27 cellular contexts compared by ENCODE assay signal in genomic region chr5:174146556-174146955, GRCh38.
"Had no signal": no experiment of that assay in that cellular context is flagged by ENCODE, and none has a peak within 500 bp of the region (broad histone marks: within the 10 kb centered on the region; RNA-seq: fewer than 3 reads in every experiment).

No MANE protein-coding gene starts in this region.

- H3K9ac ChIP-seq: KMS-11 had no signal

- H3K27ac Mint-ChIP-seq: activated CD8-positive, alpha-beta T cell treated with anti-CD3 and anti-CD28 coated beads for 36 hours; activated naive CD4-positive, alpha-beta T cell treated with anti-CD3 and anti-CD28 coated beads, Interleukin-2, amount 10 ng/mL, durations not matched to agents 7 days and 5 days; activated naive CD8-positive, alpha-beta T cell treated with anti-CD3 and anti-CD28 coated beads, Interleukin-2, amount 10 ng/mL, durations not matched to agents 7 days and 5 days; activated T-helper 2 cell treated with anti-CD3 and anti-CD28 coated beads, Interferon-gamma antibody, Interleukin-2, Interleukin-4, amounts not matched to agents 10 μg/mL and 5 μg/mL and 100 μg/mL, durations not matched to agents 14 hours and 24 hours and 36 hours had no signal

- H3K36me3 Mint-ChIP-seq: activated naive CD4-positive, alpha-beta T cell treated with anti-CD3 and anti-CD28 coated beads, Interleukin-2, amount 10 ng/mL, durations not matched to agents 7 days and 5 days; activated naive CD8-positive, alpha-beta T cell treated with anti-CD3 and anti-CD28 coated beads, Interleukin-2, amount 10 ng/mL, durations not matched to agents 7 days and 5 days had no signal

- H3K27me3 ChIP-seq: breast epithelium had no signal

- H3K36me3 ChIP-seq: breast epithelium, WERI-Rb-1 had no signal

- ATAC-seq: activated CD4-positive, CD25-positive, alpha-beta regulatory T cell treated with anti-CD3 and anti-CD28 coated beads, Interleukin-2, amount 50 U/mL, for 24 hours; Panc1; Right ventricle myocardium inferior had no signal

- DNase-seq: activated CD4-positive, alpha-beta T cell treated with anti-CD3 and anti-CD28 coated beads for 4 hours; activated CD8-positive, alpha-beta memory T cell treated with anti-CD3 and anti-CD28 coated beads, Interleukin-2, amount 50 U/mL, for 4 hours; activated gamma-delta T cell treated with Interleukin-2 at 50 U/mL for 16 hours; activated naive CD4-positive, alpha-beta T cell treated with anti-CD3 and anti-CD28 coated beads, Interleukin-2, amount 10 ng/mL, durations not matched to agents 7 days and 5 days; activated naive CD8-positive, alpha-beta T cell treated with anti-CD3 and anti-CD28 coated beads, Interleukin-2, amount 10 ng/mL, durations not matched to agents 7 days and 5 days; amniotic stem cell; MV-4-11; NCI-H1092 treated with DMSO at 0.1 percent for 48 hours; NCI-H1417 treated with DMSO at 0.1 percent for 48 hours; NCI-H1694; NCI-H2107; NCI-H2171 treated with DMSO at 0.1 percent for 48 hours; NCI-H226; NCI-H526 treated with DMSO at 0.1 percent for 48 hours; OCI-M1; RPMI8226; WERI-Rb-1 had no signal

- H3K4me1 ChIP-seq: breast epithelium had no signal

- H3K27ac ChIP-seq: breast epithelium, KMS-11, SK-N-MC, WERI-Rb-1 had no signal

- H3K4me3 ChIP-seq: breast epithelium, SK-N-MC had no signal

- H3K9me3 ChIP-seq: breast epithelium had no signal

- H3K4me2 ChIP-seq: KMS-11 had no signal

- H3K9me3 Mint-ChIP-seq: activated CD8-positive, alpha-beta T cell treated with anti-CD3 and anti-CD28 coated beads for 36 hours; activated naive CD4-positive, alpha-beta T cell treated with anti-CD3 and anti-CD28 coated beads, Interleukin-2, amount 10 ng/mL, durations not matched to agents 7 days and 5 days; activated naive CD8-positive, alpha-beta T cell treated with anti-CD3 and anti-CD28 coated beads, Interleukin-2, amount 10 ng/mL, durations not matched to agents 7 days and 5 days; activated T-cell treated with anti-CD3 and anti-CD28 coated beads, Interleukin-2, amount 50 U/mL, for 72 hours; activated T-helper 2 cell treated with anti-CD3 and anti-CD28 coated beads, Interferon-gamma antibody, Interleukin-2, Interleukin-4, amounts not matched to agents 10 μg/mL and 5 μg/mL and 100 μg/mL, durations not matched to agents 14 hours and 24 hours and 36 hours; central memory CD8-positive, alpha-beta T cell had no signal
